26 cellular contexts compared by ENCODE assay signal in the genomic region with DNA sequence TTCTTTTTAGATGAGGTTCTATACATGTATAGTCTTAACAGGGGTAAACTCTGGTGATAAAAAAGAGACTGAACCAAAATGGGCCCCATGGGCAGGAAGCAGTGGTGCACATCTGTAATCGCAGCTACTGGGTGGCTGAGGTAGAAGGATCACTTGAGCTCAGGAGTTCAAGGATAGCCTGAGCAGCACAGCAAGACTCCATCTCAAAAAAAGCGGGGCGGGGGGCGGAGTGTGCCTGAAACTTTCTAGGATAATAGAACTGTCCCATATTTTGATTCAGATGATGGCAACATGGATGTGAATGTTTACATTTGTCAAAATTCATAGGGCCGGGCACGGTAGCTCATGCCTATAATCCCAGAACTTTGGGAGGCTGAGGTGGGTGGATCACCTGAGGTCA. TPM values are rescaled to one million over a fixed set of nuclear protein-coding genes. Genes with fewer than 3 reads are reported as not detected.
DNase-seq lines count a peak whose midpoint lies in the region; ATAC-seq and FAIRE-seq lines count a peak whose summit lies in the region.
"Had no signal": no experiment of that assay in that cellular context is flagged by ENCODE, and none has a peak within 500 bp of the region (broad histone marks: within the 10 kb centered on the region; RNA-seq: fewer than 3 reads in every experiment).

No MANE protein-coding gene starts in this region.

- peak overlapping the region; percentile 66 to 95 for H3K27ac Mint-ChIP-seq in activated naive CD4-positive, alpha-beta T cell treated with anti-CD3 and anti-CD28 coated beads, Interleukin-2, amount 50 U/mL, for 72 hours
- H3K27ac Mint-ChIP-seq in activated naive CD4-positive, alpha-beta T cell treated with anti-CD3 and anti-CD28 coated beads, Interleukin-2, amount 10 ng/mL, durations not matched to agents 7 days and 5 days, result no peak overlapping the region
- peak overlapping the region; percentile 59 to 69 for H3K27ac Mint-ChIP-seq in T-cell
- H3K27ac Mint-ChIP-seq in activated naive CD8-positive, alpha-beta T cell treated with anti-CD3 and anti-CD28 coated beads, Interleukin-2, amount 10 ng/mL, durations not matched to agents 7 days and 5 days, result peak overlapping the region; percentile 70
- H3K27ac Mint-ChIP-seq in stimulated activated memory B cell treated with anti-CD40 and anti-IgM and Interleukin-4, amounts not matched to agents 10 μg/mL and 1 μg/mL and 100 μg/mL, for 72 hours, result peak overlapping the region; percentile 32
- H3K27ac Mint-ChIP-seq: activated T-helper 2 cell treated with anti-CD3 and anti-CD28 coated beads, Interferon-gamma antibody, Interleukin-2, Interleukin-4, amounts not matched to agents 10 μg/mL and 5 μg/mL and 100 μg/mL, durations not matched to agents 14 hours and 24 hours and 36 hours; brain had no signal

- ATAC-seq in activated naive CD4-positive, alpha-beta T cell treated with anti-CD3 and anti-CD28 coated beads, Interleukin-2, amount 50 U/mL, for 72 hours, result no peak
- no peak for ATAC-seq in T-cell (replicated peaks in 1 of 4)
- ATAC-seq in activated naive CD8-positive, alpha-beta T cell treated with anti-CD3 and anti-CD28 coated beads, Interleukin-2, amount 10 ng/mL, durations not matched to agents 7 days and 5 days (ENCODE audit: low read depth), result no peak
- ATAC-seq in stimulated activated memory B cell treated with anti-CD40 and anti-IgM and Interleukin-4, amounts not matched to agents 10 μg/mL and 1 μg/mL and 100 μg/mL, for 72 hours, result no peak
- no peak for ATAC-seq in GM18498 (IDR thresholded peaks at IDR 0.05; ENCODE audit: unreplicated experiment)
- ATAC-seq: activated CD4-positive, CD25-positive, alpha-beta regulatory T cell treated with anti-CD3 and anti-CD28 coated beads, Interleukin-2, amount 50 U/mL, for 24 hours; PC-3; upper lobe of right lung had no signal

- H3K36me3 Mint-ChIP-seq in activated naive CD4-positive, alpha-beta T cell treated with anti-CD3 and anti-CD28 coated beads, Interleukin-2, amount 50 U/mL, for 72 hours, result peaks cover 0 to 20% of the 10 kb centered on the region in 2 donors
- H3K36me3 Mint-ChIP-seq in activated naive CD4-positive, alpha-beta T cell treated with anti-CD3 and anti-CD28 coated beads, Interleukin-2, amount 10 ng/mL, durations not matched to agents 7 days and 5 days, result peaks cover 26% of the 10 kb centered on the region
- H3K36me3 Mint-ChIP-seq in T-cell, result peaks cover 18% of the 10 kb centered on the region
- H3K36me3 Mint-ChIP-seq in activated naive CD8-positive, alpha-beta T cell treated with anti-CD3 and anti-CD28 coated beads, Interleukin-2, amount 10 ng/mL, durations not matched to agents 7 days and 5 days, result peaks cover 28% of the 10 kb centered on the region
- peaks cover 25% of the 10 kb centered on the region for H3K36me3 Mint-ChIP-seq in stimulated activated memory B cell treated with anti-CD40 and anti-IgM and Interleukin-4, amounts not matched to agents 10 μg/mL and 1 μg/mL and 100 μg/mL, for 72 hours

- CTCF ChIA-PET in activated naive CD4-positive, alpha-beta T cell treated with anti-CD3 and anti-CD28 coated beads, Interleukin-2, amount 10 ng/mL, durations not matched to agents 7 days and 5 days (lab: Charles Lee), result interaction anchor here (0.6 to 1.1 kb wide), 3 partner anchors 9 to 43 kb away, joined by 3 to 4 read pairs (median 3); no protein-coding TSS in a partner anchor
- CTCF ChIA-PET in T-cell (lab: Charles Lee), result interaction anchor here (0.6 to 0.8 kb wide), 3 partner anchors 70 to 933 kb away, joined by 3 to 8 read pairs (median 5); partner anchors contain the start of genes BYSL (in 1 of the 2) and MED20 (in 1 of the 2)

- FAIRE-seq in urothelium cell line (lab: Jason Lieb, UNC), result no peak
- FAIRE-seq: keratinocyte had no signal

- POLR2A ChIA-PET in T-cell (lab: Charles Lee), result interaction anchor here (0.6 to 0.7 kb wide), 5 partner anchors 11 to 815 kb away, joined by 3 to 11 read pairs (median 4); no protein-coding TSS in a partner anchor
- POLR2A ChIA-PET in activated naive CD8-positive, alpha-beta T cell treated with anti-CD3 and anti-CD28 coated beads, Interleukin-2, amount 10 ng/mL, durations not matched to agents 7 days and 5 days (lab: Charles Lee), result interaction anchor here (1.7 kb wide), 1 partner anchor 21 kb away, joined by 5 read pairs; no protein-coding TSS in a partner anchor

- H3K4me1 Mint-ChIP-seq in activated naive CD4-positive, alpha-beta T cell treated with anti-CD3 and anti-CD28 coated beads, Interleukin-2, amount 10 ng/mL, durations not matched to agents 7 days and 5 days, result peaks cover 19% of the 10 kb centered on the region
- peaks cover 35 to 56% (median 53%) of the 10 kb centered on the region in 3 donors for H3K4me1 Mint-ChIP-seq in T-cell
- H3K4me1 Mint-ChIP-seq in activated naive CD8-positive, alpha-beta T cell treated with anti-CD3 and anti-CD28 coated beads, Interleukin-2, amount 10 ng/mL, durations not matched to agents 7 days and 5 days, result peaks cover 13% of the 10 kb centered on the region
- H3K4me1 Mint-ChIP-seq in stimulated activated memory B cell treated with anti-CD40 and anti-IgM and Interleukin-4, amounts not matched to agents 10 μg/mL and 1 μg/mL and 100 μg/mL, for 72 hours, result peaks cover 16% of the 10 kb centered on the region
- H3K4me1 Mint-ChIP-seq: brain had no signal

- H3K4me3 Mint-ChIP-seq in activated naive CD4-positive, alpha-beta T cell treated with anti-CD3 and anti-CD28 coated beads, Interleukin-2, amount 10 ng/mL, durations not matched to agents 7 days and 5 days, result no peak overlapping the region
- H3K4me3 Mint-ChIP-seq in T-cell, result peak overlapping the region in 1 of 3 donors; percentile 38
- peak overlapping the region; percentile 38 for H3K4me3 Mint-ChIP-seq in activated naive CD8-positive, alpha-beta T cell treated with anti-CD3 and anti-CD28 coated beads, Interleukin-2, amount 10 ng/mL, durations not matched to agents 7 days and 5 days
- no peak overlapping the region for H3K4me3 Mint-ChIP-seq in stimulated activated memory B cell treated with anti-CD40 and anti-IgM and Interleukin-4, amounts not matched to agents 10 μg/mL and 1 μg/mL and 100 μg/mL, for 72 hours
- H3K4me3 Mint-ChIP-seq: brain had no signal

- intact Hi-C loops in head of caudate nucleus (cut with DNase I), result no loop called here

- no peaks in the 10 kb centered on the region for H3K27me3 Mint-ChIP-seq in activated naive CD4-positive, alpha-beta T cell treated with anti-CD3 and anti-CD28 coated beads, Interleukin-2, amount 10 ng/mL, durations not matched to agents 7 days and 5 days
- H3K27me3 Mint-ChIP-seq in T-cell, result no peaks in the 10 kb centered on the region
- H3K27me3 Mint-ChIP-seq in activated naive CD8-positive, alpha-beta T cell treated with anti-CD3 and anti-CD28 coated beads, Interleukin-2, amount 10 ng/mL, durations not matched to agents 7 days and 5 days, result no peaks in the 10 kb centered on the region
- no peaks in the 10 kb centered on the region for H3K27me3 Mint-ChIP-seq in stimulated activated memory B cell treated with anti-CD40 and anti-IgM and Interleukin-4, amounts not matched to agents 10 μg/mL and 1 μg/mL and 100 μg/mL, for 72 hours

- DNase-seq in activated naive CD4-positive, alpha-beta T cell treated with anti-CD3 and anti-CD28 coated beads, Interleukin-2, amount 50 U/mL, for 72 hours (ENCODE audit: low spot score in 2 of 2), result no peak
- DNase-seq in activated naive CD4-positive, alpha-beta T cell treated with anti-CD3 and anti-CD28 coated beads, Interleukin-2, amount 10 ng/mL, durations not matched to agents 7 days and 5 days, result no peak
- no peak for DNase-seq in T-cell
- DNase-seq in activated naive CD8-positive, alpha-beta T cell treated with anti-CD3 and anti-CD28 coated beads, Interleukin-2, amount 10 ng/mL, durations not matched to agents 7 days and 5 days, result no peak
- no peak for DNase-seq in head of caudate nucleus
- no peak for DNase-seq in urothelium cell line (ENCODE audit: low spot score)
- DNase-seq: amniotic stem cell; Calu3; cerebellar nuclear complex; DMS79; foreskin fibroblast; GF-D8; NCI-H1417; NCI-H2029; NCI-H526; NK-92 treated with Interleukin-12 subunit alpha and Interleukin-12 subunit beta, amount 100 ng/mL, for 24 hours; PC-3; stimulated activated CD4-positive, alpha-beta T cell treated with anti-CD3 and anti-CD28 coated beads, Interleukin-4, amount 100 ng/mL, for 24 hours; T-helper 2 cell; upper lobe of right lung had no signal

- H3K9me3 Mint-ChIP-seq in activated naive CD4-positive, alpha-beta T cell treated with anti-CD3 and anti-CD28 coated beads, Interleukin-2, amount 50 U/mL, for 72 hours, result peaks cover 0 to 6% of the 10 kb centered on the region in 2 donors
- H3K9me3 Mint-ChIP-seq in activated naive CD4-positive, alpha-beta T cell treated with anti-CD3 and anti-CD28 coated beads, Interleukin-2, amount 10 ng/mL, durations not matched to agents 7 days and 5 days, result no peaks in the 10 kb centered on the region
- no peaks in the 10 kb centered on the region for H3K9me3 Mint-ChIP-seq in T-cell
- H3K9me3 Mint-ChIP-seq in activated naive CD8-positive, alpha-beta T cell treated with anti-CD3 and anti-CD28 coated beads, Interleukin-2, amount 10 ng/mL, durations not matched to agents 7 days and 5 days, result peaks cover 7% of the 10 kb centered on the region
- H3K9me3 Mint-ChIP-seq in stimulated activated memory B cell treated with anti-CD40 and anti-IgM and Interleukin-4, amounts not matched to agents 10 μg/mL and 1 μg/mL and 100 μg/mL, for 72 hours, result no peaks in the 10 kb centered on the region
- H3K9me3 Mint-ChIP-seq: activated T-helper 2 cell treated with anti-CD3 and anti-CD28 coated beads, Interferon-gamma antibody, Interleukin-2, Interleukin-4, amounts not matched to agents 10 μg/mL and 5 μg/mL and 100 μg/mL, durations not matched to agents 14 hours and 24 hours and 36 hours had no signal

RNA-seq across cellular contexts. Expression of gene TAF8, which starts 48.8 kb away (rescaled TPM):
- 10 to 100 TPM; 62.9 to 77.1 TPM for total RNA-seq in activated naive CD4-positive, alpha-beta T cell treated with anti-CD3 and anti-CD28 coated beads, Interleukin-2, amount 50 U/mL, for 72 hours
- total RNA-seq in T-cell, result 10 to 100 TPM; 46.0 to 55.5 (median 47.6) TPM
- total RNA-seq in activated naive CD8-positive, alpha-beta T cell treated with anti-CD3 and anti-CD28 coated beads, Interleukin-2, amount 10 ng/mL, durations not matched to agents 7 days and 5 days, result 10 to 100 TPM; 46.2 to 50.4 TPM

RNA-seq across cellular contexts. Expression of gene CCND3, which starts 59.9 kb away (rescaled TPM):
- total RNA-seq in activated naive CD4-positive, alpha-beta T cell treated with anti-CD3 and anti-CD28 coated beads, Interleukin-2, amount 50 U/mL, for 72 hours, result 100 to 1,000 TPM; 610 to 723 TPM
- 100 to 1,000 TPM; 265 to 532 (median 284) TPM for total RNA-seq in T-cell
- total RNA-seq in activated naive CD8-positive, alpha-beta T cell treated with anti-CD3 and anti-CD28 coated beads, Interleukin-2, amount 10 ng/mL, durations not matched to agents 7 days and 5 days, result 100 to 1,000 TPM; 382 to 413 TPM
